In genomic region chr3:30344288-30344687, GRCh38 we compare ENCODE assay signal across 1 cellular context.
TF ChIP-seq lines count a peak whose summit lies in the region.

No MANE protein-coding gene starts in this region.

TF ChIP-seq in HepG2, 621 proteins besides CTCF, POLR2A, EP300 and RAD21 (continued from another document and continues in another):
- TF ChIP-seq ZNF609 (CRISPR knock-in tag; IDR thresholded peaks at IDR 0.05; ENCODE audit: borderline replicate concordance), result peak; percentile 58
- TF ChIP-seq ZZZ3 (CRISPR knock-in tag; IDR thresholded peaks at IDR 0.05; ENCODE audit: borderline replicate concordance), result no peak
- no peak for TF ChIP-seq HNRNPL (IDR thresholded peaks at IDR 0.05; ENCODE audit: low read depth, low read length)
- TF ChIP-seq ZNF709 (CRISPR knock-in tag; IDR thresholded peaks at IDR 0.05), result no peak
- TF ChIP-seq NR2F6 (IDR thresholded peaks at IDR 0.05), result peak; percentile 41
- no peak for TF ChIP-seq NR2F6 (CRISPR knock-in tag; IDR thresholded peaks at IDR 0.05)
- peak; percentile 36; the same call in 1 of the 2 replicates for TF ChIP-seq FOXJ3 (CRISPR knock-in tag; IDR thresholded peaks at IDR 0.05; ENCODE audit: borderline replicate concordance)
- no peak for TF ChIP-seq STAT5B (CRISPR knock-in tag; IDR thresholded peaks at IDR 0.05)
- TF ChIP-seq NR3C1 (CRISPR knock-in tag; IDR thresholded peaks at IDR 0.05), result no peak
- 0 out of 2 replicates have a peak, but pooled peaks have one; percentile 32 for TF ChIP-seq SMAD3 (CRISPR knock-in tag; IDR thresholded peaks at IDR 0.05)
- peak; percentile 82 for TF ChIP-seq ZBTB43 (CRISPR knock-in tag; conservative IDR thresholded peaks at IDR 0.05)
- TF ChIP-seq HMG20B (CRISPR knock-in tag; conservative IDR thresholded peaks at IDR 0.05), result 0 out of 2 replicates have a peak, but pooled peaks have one; percentile 33
- TF ChIP-seq ZNF644 (CRISPR knock-in tag; IDR thresholded peaks at IDR 0.05; ENCODE audit: low read depth), result peak; percentile 96
- TF ChIP-seq KLF6 (CRISPR knock-in tag; IDR thresholded peaks at IDR 0.05), result no peak
- peak; percentile 34; the same call in 1 of the 2 replicates for TF ChIP-seq IRF2 (CRISPR knock-in tag; IDR thresholded peaks at IDR 0.05)
- TF ChIP-seq FOXA1 (IDR thresholded peaks at IDR 0.05), result no peak
- TF ChIP-seq FOXA1 (CRISPR knock-in tag; IDR thresholded peaks at IDR 0.05), result peak; percentile 65
- TF ChIP-seq ZNF614 (CRISPR knock-in tag; IDR thresholded peaks at IDR 0.05; ENCODE audit: borderline replicate concordance), result peak; percentile 40; the same call in 1 of the 2 replicates
- TF ChIP-seq FOXP1 (IDR thresholded peaks at IDR 0.05), result no peak
- TF ChIP-seq FOXP1 (CRISPR knock-in tag; IDR thresholded peaks at IDR 0.05), result peak; percentile 74
- TF ChIP-seq ZMYM4 (CRISPR knock-in tag; IDR thresholded peaks at IDR 0.05), result peak; percentile 62; the same call in 1 of the 2 replicates
- TF ChIP-seq ZNF616 (CRISPR knock-in tag; IDR thresholded peaks at IDR 0.05; ENCODE audit: low read depth), result no peak
- peak; percentile 80 for TF ChIP-seq RXRB (CRISPR knock-in tag; IDR thresholded peaks at IDR 0.05; ENCODE audit: borderline replicate concordance)
- 0 out of 2 replicates have a peak, but pooled peaks have one; percentile 34 for TF ChIP-seq HNF1A (IDR thresholded peaks at IDR 0.05; ENCODE audit: low read depth)
- peak; percentile 21; the same call in 1 of the 2 replicates for TF ChIP-seq HNF1A (CRISPR knock-in tag; IDR thresholded peaks at IDR 0.05; ENCODE audit: borderline replicate concordance)
- 0 out of 2 replicates have a peak, but pooled peaks have one; percentile 33 for TF ChIP-seq ZNF792 (CRISPR knock-in tag; IDR thresholded peaks at IDR 0.05)
- TF ChIP-seq HNF4A (CRISPR knock-in tag; IDR thresholded peaks at IDR 0.05), result peak; percentile 37
- TF ChIP-seq SKI (IDR thresholded peaks at IDR 0.05; ENCODE audit: partially characterized antibody), result peak; percentile 61
- 0 out of 2 replicates have a peak, but pooled peaks have one; percentile 48 for TF ChIP-seq ZBTB34 (CRISPR knock-in tag; IDR thresholded peaks at IDR 0.05)
- 0 out of 2 replicates have a peak, but pooled peaks have one; percentile 24 for TF ChIP-seq ARNTL (CRISPR knock-in tag; IDR thresholded peaks at IDR 0.05)
- TF ChIP-seq HOMEZ (CRISPR knock-in tag; IDR thresholded peaks at IDR 0.05; ENCODE audit: low read depth), result peak; percentile 84
- peak; percentile 53; the same call in 1 of the 2 replicates for TF ChIP-seq NFIC (IDR thresholded peaks at IDR 0.05; ENCODE audit: low read length)
- no peak for TF ChIP-seq HBP1 (CRISPR knock-in tag; IDR thresholded peaks at IDR 0.05; ENCODE audit: low read depth)
- peak; percentile 77 for TF ChIP-seq NCOA2 (CRISPR knock-in tag; IDR thresholded peaks at IDR 0.05)
- TF ChIP-seq AHDC1 (CRISPR knock-in tag; IDR thresholded peaks at IDR 0.05; ENCODE audit: borderline replicate concordance), result peak; percentile 70; the same call in 1 of the 2 replicates
- TF ChIP-seq ZNF800 (CRISPR knock-in tag; IDR thresholded peaks at IDR 0.05), result no peak
